Comparison of ENCODE assay signal across 11 cellular contexts in genomic region chr14:103530390-103530789, GRCh38. TPM values are rescaled to one million over a fixed set of nuclear protein-coding genes. Genes with fewer than 3 reads are reported as not detected.
DNase-seq lines count a peak whose midpoint lies in the region; ATAC-seq and TF ChIP-seq lines count a peak whose summit lies in the region.
"Had no signal": no experiment of that assay in that cellular context is flagged by ENCODE, and none has a peak within 500 bp of the region (broad histone marks: within the 10 kb centered on the region; RNA-seq: fewer than 3 reads in every experiment).

No MANE protein-coding gene starts in this region.

- no peaks in the 10 kb centered on the region for H3K27me3 Mint-ChIP-seq in activated CD4-positive, alpha-beta memory T cell treated with anti-CD3 and anti-CD28 coated beads for 36 hours
- H3K27me3 Mint-ChIP-seq in CD14-positive monocyte (ENCODE audit: low read depth in 3 of 3), result peaks cover 1 to 3% (median 2%) of the 10 kb centered on the region in 3 donors

- 50 to 58% (median 55%) methylated on average over 4 to 7 of the region's 7 CpGs for WGBS in heart left ventricle, 4 donors
- WGBS in upper lobe of left lung, 2 donors, result 57 to 71% methylated on average over 7 of the region's 7 CpGs

- H3K4me3 ChIP-seq in heart left ventricle (peak overlapping the region in 3 of 12 donors; percentile 89 to 100 (median 92)), iPS-20b (ENCODE audit: low read length) (peak overlapping the region; percentile 96; the same call in 1 of the 2 replicates), thoracic aorta (peak overlapping the region; percentile 99), upper lobe of left lung (peak overlapping the region in 1 of 4 donors; percentile 99)

- H3K4me1 ChIP-seq in heart left ventricle (peaks cover 3 to 52% (median 30%) of the 10 kb centered on the region in 12 donors), iPS-20b (ENCODE audit: insufficient read depth, low read length) (peaks cover 4% of the 10 kb centered on the region; the same call in 1 of the 2 replicates), thoracic aorta (ENCODE audit: control insufficient read depth in 1 of 2, low read depth in 2 of 2) (peaks cover 21 to 56% of the 10 kb centered on the region in 2 donors), upper lobe of left lung (peaks cover 26 to 50% (median 34%) of the 10 kb centered on the region in 4 donors)

- H3K36me3 Mint-ChIP-seq in activated CD4-positive, alpha-beta memory T cell treated with anti-CD3 and anti-CD28 coated beads for 36 hours, result peaks cover 4% of the 10 kb centered on the region
- H3K36me3 Mint-ChIP-seq in CD14-positive monocyte, result peaks cover 5 to 23% of the 10 kb centered on the region in 2 donors

- CTCF ChIA-PET in activated CD4-positive, alpha-beta memory T cell treated with anti-CD3 and anti-CD28 coated beads for 36 hours (lab: Charles Lee), result interaction anchor here (0.9 to 4.7 kb wide), 5 partner anchors 9 to 31 kb away, joined by 3 to 38 read pairs (median 3); no protein-coding TSS in a partner anchor

- DNase-seq in left ventricle myocardium superior, result peak; percentile 33
- DNase-seq in heart left ventricle, result no peak
- DNase-seq in activated CD4-positive, alpha-beta memory T cell treated with anti-CD3 and anti-CD28 coated beads for 36 hours, result peak; percentile 48
- DNase-seq in thoracic aorta (ENCODE audit: low spot score), result no peak
- DNase-seq in CD14-positive monocyte (ENCODE audit: low spot score), result no peak
- DNase-seq in amygdala (lab: John Stamatoyannopoulos, UW), result no peak
- no peak for DNase-seq in upper lobe of left lung
- DNase-seq: DMS 273 treated with DMSO at 0.1 percent for 48 hours, hippocampal formation, NCI-H2081 had no signal

- TF ChIP-seq EP300 in upper lobe of left lung (IDR thresholded peaks at IDR 0.05), result no peak

- H3K27ac ChIP-seq in heart left ventricle (peak overlapping the region in 1 of 12 donors; percentile 96), iPS-20b (ENCODE audit: low read length) (no peak overlapping the region), thoracic aorta (no peak overlapping the region), upper lobe of left lung (no peak overlapping the region)

- TF ChIP-seq CTCF in heart left ventricle (IDR thresholded peaks at IDR 0.05) (no peak), thoracic aorta (IDR thresholded peaks at IDR 0.05) (no peak), CD14-positive monocyte (IDR thresholded peaks at IDR 0.05) (no peak), upper lobe of left lung (IDR thresholded peaks at IDR 0.05) (no peak)

- POLR2A ChIA-PET in activated CD4-positive, alpha-beta memory T cell treated with anti-CD3 and anti-CD28 coated beads for 36 hours (lab: Charles Lee), result interaction anchor here (0.9 kb wide), 1 partner anchor 31 kb away, joined by 3 read pairs; no protein-coding TSS in a partner anchor

- intact Hi-C loops in left ventricle myocardium superior (cut with micrococcal nuclease) (no loop called here), heart left ventricle (cut with DNase I) (no loop called here), CD14-positive monocyte (cut with micrococcal nuclease) (no loop called here)
- intact Hi-C loops in activated CD4-positive, alpha-beta memory T cell treated with anti-CD3 and anti-CD28 coated beads for 36 hours (cut with micrococcal nuclease), result no loop called here

- TF ChIP-seq POLR2A in heart left ventricle (IDR thresholded peaks at IDR 0.05), result no peak
- TF ChIP-seq POLR2A in upper lobe of left lung (IDR thresholded peaks at IDR 0.05), result no peak

- no peak overlapping the region for H3K9ac ChIP-seq in iPS-20b (ENCODE audit: low read depth, low read length)

- no peaks in the 10 kb centered on the region for H3K9me3 ChIP-seq in heart left ventricle
- H3K9me3 ChIP-seq in iPS-20b (ENCODE audit: insufficient read depth, low read depth, low read length), result no peaks in the 10 kb centered on the region
- H3K9me3 ChIP-seq in thoracic aorta, result no peaks in the 10 kb centered on the region
- H3K9me3 ChIP-seq in upper lobe of left lung, result no peaks in the 10 kb centered on the region

- H3K4me3 Mint-ChIP-seq in activated CD4-positive, alpha-beta memory T cell treated with anti-CD3 and anti-CD28 coated beads for 36 hours, result peak overlapping the region; percentile 94
- peak overlapping the region in 1 of 2 donors; percentile 15 for H3K4me3 Mint-ChIP-seq in CD14-positive monocyte

- peaks cover 37% of the 10 kb centered on the region for H3K4me1 Mint-ChIP-seq in activated CD4-positive, alpha-beta memory T cell treated with anti-CD3 and anti-CD28 coated beads for 36 hours (ENCODE audit: low read depth)
- peaks cover 46% of the 10 kb centered on the region for H3K4me1 Mint-ChIP-seq in CD14-positive monocyte

- ATAC-seq in left ventricle myocardium superior (no peak), heart left ventricle (no peak), thoracic aorta (ENCODE audit: insufficient number of reproducible peaks, low FRiP score, low read depth) (no peak), upper lobe of left lung (ENCODE audit: low FRiP score in 2 of 2) (no peak)

- H3K36me3 ChIP-seq in heart left ventricle (peaks cover 0 to 28% (median 4%) of the 10 kb centered on the region in 9 donors), iPS-20b (ENCODE audit: insufficient read depth, low read depth, low read length) (peaks cover 19% of the 10 kb centered on the region), thoracic aorta (peaks cover 3% of the 10 kb centered on the region), upper lobe of left lung (peaks cover 0 to 41% (median 18%) of the 10 kb centered on the region in 4 donors)

- no peaks in the 10 kb centered on the region for H3K27me3 ChIP-seq in heart left ventricle
- peaks cover 2% of the 10 kb centered on the region; the same call in 1 of the 2 replicates for H3K27me3 ChIP-seq in iPS-20b (ENCODE audit: insufficient read depth, low read length)
- no peaks in the 10 kb centered on the region for H3K27me3 ChIP-seq in thoracic aorta (replicated peaks; ENCODE audit: insufficient read depth)
- no peaks in the 10 kb centered on the region for H3K27me3 ChIP-seq in upper lobe of left lung

- no peak overlapping the region for H3K27ac Mint-ChIP-seq in activated CD4-positive, alpha-beta memory T cell treated with anti-CD3 and anti-CD28 coated beads for 36 hours
- H3K27ac Mint-ChIP-seq in CD14-positive monocyte, result peak overlapping the region in 3 of 7 donors; percentile 58 to 66 (median 65)

- no peaks in the 10 kb centered on the region for H3K9me3 Mint-ChIP-seq in activated CD4-positive, alpha-beta memory T cell treated with anti-CD3 and anti-CD28 coated beads for 36 hours
- H3K9me3 Mint-ChIP-seq in CD14-positive monocyte, result no peaks in the 10 kb centered on the region

RNA-seq across cellular contexts. Expression of gene TRMT61A, which starts 1.4 kb away (rescaled TPM):
- total RNA-seq in left ventricle myocardium superior (5.5 TPM), heart left ventricle (1 to 10 TPM; 3.2 to 7.1 (median 5.1) TPM), thoracic aorta (10 to 100 TPM; 18.6 to 18.8 TPM), upper lobe of left lung (10 to 100 TPM in 5 of 6 donors, 1 to 10 TPM in 1; 6.7 to 25.1 (median 15.0) TPM)
- polyA plus RNA-seq in heart left ventricle (10 to 100 TPM in 1 of 2 donors, 1 to 10 TPM in 1; 5.8 to 15.9 TPM), CD14-positive monocyte (1 to 10 TPM; 2.7 to 3.4 TPM)
- total RNA-seq in activated CD4-positive, alpha-beta memory T cell treated with anti-CD3 and anti-CD28 coated beads for 36 hours, result 1 to 10 TPM; 7.4 to 7.6 TPM

RNA-seq across cellular contexts. Expression of gene CKB, which starts 7.8 kb away (rescaled TPM):
- 533 TPM for total RNA-seq in left ventricle myocardium superior
- 1,000 to 10,000 TPM in 2 of 9 donors, 100 to 1,000 TPM in 7; 203 to 1,105 (median 462) TPM for total RNA-seq in heart left ventricle
- polyA plus RNA-seq in heart left ventricle, result 1,000 to 10,000 TPM in 1 of 2 donors, 100 to 1,000 TPM in 1; 529 to 1,103 TPM
- total RNA-seq in activated CD4-positive, alpha-beta memory T cell treated with anti-CD3 and anti-CD28 coated beads for 36 hours, result 1 to 10 TPM; 5.9 to 6.1 TPM
- total RNA-seq in thoracic aorta, result 100 to 1,000 TPM; 109 to 159 TPM
- 1 to 10 TPM in 1 of 2 donors, under 1 TPM in 1; 0.76 to 2.7 TPM for polyA plus RNA-seq in CD14-positive monocyte
- total RNA-seq in upper lobe of left lung, result 100 to 1,000 TPM; 168 to 303 (median 231) TPM

RNA-seq across cellular contexts. Expression of gene BAG5, which starts 32.1 kb away (rescaled TPM):
- total RNA-seq in left ventricle myocardium superior (16.4 TPM), heart left ventricle (10 to 100 TPM; 15.0 to 22.8 (median 17.0) TPM), thoracic aorta (10 to 100 TPM; 21.0 to 34.9 TPM), upper lobe of left lung (10 to 100 TPM; 12.6 to 36.9 (median 27.1) TPM)
- polyA plus RNA-seq in heart left ventricle (10 to 100 TPM in 1 of 2 donors, 1 to 10 TPM in 1; 4.8 to 19.1 TPM), CD14-positive monocyte (10 to 100 TPM; 30.1 to 33.1 TPM)
- 10 to 100 TPM; 23.2 to 23.8 TPM for total RNA-seq in activated CD4-positive, alpha-beta memory T cell treated with anti-CD3 and anti-CD28 coated beads for 36 hours

RNA-seq across cellular contexts. Expression of gene COA8, which starts 32.4 kb away (rescaled TPM):
- 56.2 TPM for total RNA-seq in left ventricle myocardium superior
- total RNA-seq in heart left ventricle, result 10 to 100 TPM; 30.6 to 66.5 (median 41.9) TPM
- polyA plus RNA-seq in heart left ventricle, result 100 to 1,000 TPM in 1 of 2 donors, 10 to 100 TPM in 1; 47.5 to 109 TPM
- total RNA-seq in activated CD4-positive, alpha-beta memory T cell treated with anti-CD3 and anti-CD28 coated beads for 36 hours, result 10 to 100 TPM; 46.2 to 48.9 TPM
- total RNA-seq in thoracic aorta, result 10 to 100 TPM in 1 of 2 donors, 1 to 10 TPM in 1; 8.0 to 17.6 TPM
- 10 to 100 TPM; 52.3 to 58.1 TPM for polyA plus RNA-seq in CD14-positive monocyte
- 10 to 100 TPM; 12.6 to 38.3 (median 28.6) TPM for total RNA-seq in upper lobe of left lung

Comparison
In these comparisons a context has a peak if more than half of its experiments do, and no peak if none do; other contexts are left out.
1. DNase-seq: peak in left ventricle myocardium superior (single experiment) and activated CD4-positive, alpha-beta memory T cell treated with anti-CD3 and anti-CD28 coated beads for 36 hours (single experiment); none in heart left ventricle (0 of 5), thoracic aorta (single experiment), CD14-positive monocyte (single experiment), amygdala (0 of 56) and upper lobe of left lung (0 of 2).
2. RNA of gene CKB, which starts 7.8 kb away (total RNA-seq): 533 TPM in left ventricle myocardium superior (single experiment), 203 to 1,105 TPM in heart left ventricle, 168 to 303 TPM in upper lobe of left lung and 109 to 159 TPM in thoracic aorta; 5.9 to 6.1 TPM in activated CD4-positive, alpha-beta memory T cell treated with anti-CD3 and anti-CD28 coated beads for 36 hours; every median in the first group is over 10 times any median in the second.